ENCODE assay signal across 1 cellular context in the genomic region with DNA sequence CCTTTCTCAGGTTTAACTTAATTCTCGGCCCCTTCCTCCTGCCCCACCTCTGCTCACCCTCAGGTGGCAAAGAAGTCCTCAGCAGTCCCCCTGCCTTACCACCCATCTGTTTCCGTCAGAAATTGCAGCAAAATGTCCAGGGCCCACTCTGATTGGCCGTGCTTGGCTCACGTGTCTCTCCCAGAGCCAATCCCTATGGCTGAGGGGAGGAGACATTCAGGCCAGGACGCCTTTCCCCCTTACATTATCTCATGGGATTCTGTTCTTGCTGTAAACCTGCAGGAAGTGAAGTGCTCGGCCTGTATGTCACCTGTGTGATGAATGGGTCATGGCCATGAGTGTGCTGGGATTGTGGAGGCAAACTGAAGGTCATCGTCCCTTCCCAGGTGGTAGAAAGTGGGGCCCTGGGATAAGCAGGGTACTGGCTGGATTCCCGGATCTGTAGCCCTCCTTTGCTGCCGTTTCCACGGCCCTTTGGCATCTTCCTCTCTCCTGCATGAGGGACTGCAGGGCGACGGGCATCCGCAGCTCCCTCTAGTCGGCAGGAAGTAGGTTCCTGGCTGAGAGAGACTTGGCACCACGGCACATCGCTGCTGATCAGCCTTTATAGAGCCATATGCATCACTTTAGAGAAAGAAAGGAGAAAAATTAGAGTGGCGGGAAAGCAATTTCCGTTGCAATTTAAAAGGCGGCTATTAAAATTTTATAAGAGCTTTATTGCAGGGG.
TF ChIP-seq lines count a peak whose summit lies in the region.

No MANE protein-coding gene starts in this region.

TF ChIP-seq in WTC11, 78 proteins besides CTCF, POLR2A, EP300 and RAD21 (continued from another document):
- no peak for TF ChIP-seq AFF4 (CRISPR knock-in tag; IDR thresholded peaks at IDR 0.05; ENCODE audit: borderline replicate concordance)
- no peak for TF ChIP-seq NR1H2 (CRISPR knock-in tag; IDR thresholded peaks at IDR 0.05)
- TF ChIP-seq, protein P1, sequence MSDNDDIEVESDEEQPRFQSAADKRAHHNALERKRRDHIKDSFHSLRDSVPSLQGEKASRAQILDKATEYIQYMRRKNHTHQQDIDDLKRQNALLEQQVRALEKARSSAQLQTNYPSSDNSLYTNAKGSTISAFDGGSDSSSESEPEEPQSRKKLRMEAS (CRISPR knock-in tag; IDR thresholded peaks at IDR 0.05) = no peak
- TF ChIP-seq USF1 (CRISPR knock-in tag; IDR thresholded peaks at IDR 0.05) = peak; percentile 78
